ENCODE assay signal across 1 cellular context in genomic region chr19:11505032-11505503, GRCh38.
TF ChIP-seq lines count a peak whose summit lies in the region.

No MANE protein-coding gene starts in this region.

TF ChIP-seq in HepG2, 621 proteins besides CTCF, POLR2A, EP300 and RAD21 (continues in another document):
- TF ChIP-seq KLF6 (CRISPR knock-in tag; IDR thresholded peaks at IDR 0.05) = peak; percentile 71; the same call in 1 of the 2 replicates
- TF ChIP-seq SIN3A (IDR thresholded peaks at IDR 0.05; ENCODE audit: borderline replicate concordance, low read depth, low read length) = 0 out of 2 replicates have a peak, but pooled peaks have one; percentile 22
- no peak for TF ChIP-seq SNAI1 (CRISPR knock-in tag; IDR thresholded peaks at IDR 0.05; ENCODE audit: borderline replicate concordance)
- TF ChIP-seq ARHGAP35 (CRISPR knock-in tag; IDR thresholded peaks at IDR 0.05; ENCODE audit: borderline replicate concordance) = peak; percentile 32; the same call in 1 of the 2 replicates
- TF ChIP-seq KAT8 (CRISPR knock-in tag; IDR thresholded peaks at IDR 0.05) = peak; percentile 29; the same call in 1 of the 2 replicates
- TF ChIP-seq ZSCAN30 (CRISPR knock-in tag; IDR thresholded peaks at IDR 0.05) = no peak
- TF ChIP-seq RFXAP (CRISPR knock-in tag; IDR thresholded peaks at IDR 0.05; ENCODE audit: borderline replicate concordance) = 0 out of 2 replicates have a peak, but pooled peaks have one; percentile 11
- TF ChIP-seq NCOA2 (CRISPR knock-in tag; IDR thresholded peaks at IDR 0.05) = peak; percentile 30; the same call in 1 of the 2 replicates
- TF ChIP-seq POGZ (CRISPR knock-in tag; IDR thresholded peaks at IDR 0.05) = no peak
- TF ChIP-seq SP4 (CRISPR knock-in tag; IDR thresholded peaks at IDR 0.05) = peak; percentile 97
- peak; percentile 6; the same call in 1 of the 2 replicates for TF ChIP-seq MYNN (CRISPR knock-in tag; IDR thresholded peaks at IDR 0.05; ENCODE audit: low read depth)
- TF ChIP-seq ZNF496 (CRISPR knock-in tag; IDR thresholded peaks at IDR 0.05; ENCODE audit: insufficient replicate concordance) = no peak
- TF ChIP-seq SRY (CRISPR knock-in tag; IDR thresholded peaks at IDR 0.05) = no peak
- 0 out of 2 replicates have a peak, but pooled peaks have one; percentile 41 for TF ChIP-seq NRL (CRISPR knock-in tag; IDR thresholded peaks at IDR 0.05; ENCODE audit: borderline replicate concordance)
- no peak for TF ChIP-seq LCORL (IDR thresholded peaks at IDR 0.05)
- 0 out of 2 replicates have a peak, but pooled peaks have one; percentile 24 for TF ChIP-seq LCORL (CRISPR knock-in tag; IDR thresholded peaks at IDR 0.05)
- TF ChIP-seq FOXP4 (CRISPR knock-in tag; IDR thresholded peaks at IDR 0.05) = peak; percentile 32; the same call in 1 of the 2 replicates
- peak; percentile 77 for TF ChIP-seq NFYC (CRISPR knock-in tag; IDR thresholded peaks at IDR 0.05)
- no peak for TF ChIP-seq POLR2AphosphoS2 (IDR thresholded peaks at IDR 0.05; ENCODE audit: low read depth, low read length)
- no peak for TF ChIP-seq HOXA3 (CRISPR knock-in tag; IDR thresholded peaks at IDR 0.05)
- 0 out of 2 replicates have a peak, but pooled peaks have one; percentile 10 for TF ChIP-seq MTERF4 (CRISPR knock-in tag; IDR thresholded peaks at IDR 0.05)
- no peak for TF ChIP-seq ZNF484 (CRISPR knock-in tag; IDR thresholded peaks at IDR 0.05; ENCODE audit: borderline replicate concordance, low read depth)
- TF ChIP-seq HNRNPH1 (optimal IDR thresholded peaks at IDR 0.05; ENCODE audit: low read depth, low read length) = no peak
- TF ChIP-seq ZNF282 (IDR thresholded peaks at IDR 0.05; ENCODE audit: partially characterized antibody) = no peak
- TF ChIP-seq GATAD1 (CRISPR knock-in tag; IDR thresholded peaks at IDR 0.05) = peak; percentile 1; the same call in 1 of the 2 replicates
- 0 out of 2 replicates have a peak, but pooled peaks have one; percentile 34 for TF ChIP-seq MIXL1 (CRISPR knock-in tag; IDR thresholded peaks at IDR 0.05)
- peak; percentile 16; the same call in 1 of the 2 replicates for TF ChIP-seq HOXA5 (CRISPR knock-in tag; IDR thresholded peaks at IDR 0.05)
- TF ChIP-seq SOX5 (CRISPR knock-in tag; IDR thresholded peaks at IDR 0.05; ENCODE audit: borderline replicate concordance) = peak; percentile 7; the same call in 1 of the 2 replicates
- TF ChIP-seq MAZ (IDR thresholded peaks at IDR 0.05; ENCODE audit: borderline replicate concordance, low read depth, low read length) = peak; percentile 59; the same call in 1 of the 2 replicates
- TF ChIP-seq MAZ (CRISPR knock-in tag; IDR thresholded peaks at IDR 0.05; ENCODE audit: low read depth) = no peak
- peak; percentile 40; the same call in 1 of the 2 replicates for TF ChIP-seq ZBED4 (CRISPR knock-in tag; IDR thresholded peaks at IDR 0.05; ENCODE audit: borderline replicate concordance)
- no peak for TF ChIP-seq DNMT3B (CRISPR knock-in tag; conservative IDR thresholded peaks at IDR 0.05)
- no peak for TF ChIP-seq SMAD9 (CRISPR knock-in tag; IDR thresholded peaks at IDR 0.05)
- TF ChIP-seq SP140L (CRISPR knock-in tag; IDR thresholded peaks at IDR 0.05; ENCODE audit: borderline replicate concordance) = no peak
- TF ChIP-seq ZNF7 (CRISPR knock-in tag; IDR thresholded peaks at IDR 0.05) = no peak
- peak; percentile 19 for TF ChIP-seq SRSF1 (optimal IDR thresholded peaks at IDR 0.05; ENCODE audit: low read depth, low read length)
- no peak for TF ChIP-seq HMGA1 (CRISPR knock-in tag; conservative IDR thresholded peaks at IDR 0.05)
- TF ChIP-seq HOMEZ (CRISPR knock-in tag; IDR thresholded peaks at IDR 0.05; ENCODE audit: low read depth) = 0 out of 2 replicates have a peak, but pooled peaks have one; percentile 13
- TF ChIP-seq RXRA (CRISPR knock-in tag; IDR thresholded peaks at IDR 0.05) = peak; percentile 27; the same call in 1 of the 2 replicates
- 0 out of 2 replicates have a peak, but pooled peaks have one; percentile 8 for TF ChIP-seq ZNF792 (CRISPR knock-in tag; IDR thresholded peaks at IDR 0.05)
- no peak for TF ChIP-seq ZFYVE20 (CRISPR knock-in tag; IDR thresholded peaks at IDR 0.05; ENCODE audit: borderline replicate concordance, low read depth)
- no peak for TF ChIP-seq HMG20B (CRISPR knock-in tag; conservative IDR thresholded peaks at IDR 0.05)
- no peak for TF ChIP-seq MAFF (IDR thresholded peaks at IDR 0.05; ENCODE audit: low read depth, low read length)
- no peak for TF ChIP-seq ZNF512B (CRISPR knock-in tag; IDR thresholded peaks at IDR 0.05; ENCODE audit: borderline replicate concordance)
- TF ChIP-seq ZNF558 (CRISPR knock-in tag; IDR thresholded peaks at IDR 0.05; ENCODE audit: borderline replicate concordance) = no peak
- peak; percentile 81 for TF ChIP-seq NFYB (CRISPR knock-in tag; IDR thresholded peaks at IDR 0.05)
- TF ChIP-seq BCLAF1 (IDR thresholded peaks at IDR 0.05) = no peak
- peak; percentile 57 for TF ChIP-seq DRAP1 (CRISPR knock-in tag; IDR thresholded peaks at IDR 0.05)
- no peak for TF ChIP-seq ATF5 (CRISPR knock-in tag; IDR thresholded peaks at IDR 0.05; ENCODE audit: low read depth)
